2 cellular contexts compared by ENCODE assay signal in genomic region chr18:35361570-35362321, GRCh38.
TF ChIP-seq lines count a peak whose summit lies in the region.

No MANE protein-coding gene starts in this region.

TF ChIP-seq in A549, 52 proteins besides CTCF, POLR2A, EP300 and RAD21:
- TF ChIP-seq RARB (CRISPR knock-in tag; IDR thresholded peaks at IDR 0.05) = no peak
- peak; percentile 4 for TF ChIP-seq MAFK (IDR thresholded peaks at IDR 0.05; ENCODE audit: partially characterized antibody)
- TF ChIP-seq KDM1A (IDR thresholded peaks at IDR 0.05; ENCODE audit: low read depth) = no peak
TF ChIP-seq in A549: peak in this region for 1.

TF ChIP-seq in K562, 482 proteins besides CTCF, POLR2A, EP300 and RAD21:
- TF ChIP-seq HBP1 (CRISPR knock-in tag; IDR thresholded peaks at IDR 0.05) (no peak), ZNF766 (CRISPR knock-in tag; conservative IDR thresholded peaks at IDR 0.05) (no peak), CBFA2T3 (IDR thresholded peaks at IDR 0.05) (peak; percentile 63), SOX6 (IDR thresholded peaks at IDR 0.05) (0 out of 2 replicates have a peak, but pooled peaks have one; percentile 39), NCOR1 (IDR thresholded peaks at IDR 0.05) (peak; percentile 44), ELK1 (CRISPR knock-in tag; IDR thresholded peaks at IDR 0.05) (no peak), GTF2B (IDR thresholded peaks at IDR 0.05; ENCODE audit: extremely low read depth, insufficient read length) (no peak), TEAD4 (IDR thresholded peaks at IDR 0.05; ENCODE audit: low read length) (peak; percentile 12; the same call in 1 of the 2 replicates), TEAD4 (CRISPR knock-in tag; IDR thresholded peaks at IDR 0.05; ENCODE audit: borderline replicate concordance) (no peak), FOXK2 (conservative IDR thresholded peaks at IDR 0.05 in 1 of 2, IDR thresholded peaks at IDR 0.05 in 1 of 2; ENCODE audit: low read depth in 2 of 2) (peak in 1 of 2 experiments; percentile 25; a peak in 1 of 4 replicates), ZNF316 (IDR thresholded peaks at IDR 0.05) (peak; percentile 60), TRIM24 (IDR thresholded peaks at IDR 0.05) (0 out of 4 replicates have a peak, but pooled peaks of 1 of the 2 experiments have one; percentile 15), MAFF (IDR thresholded peaks at IDR 0.05; ENCODE audit: low read length) (0 out of 2 replicates have a peak, but pooled peaks have one; percentile 13), C11orf30 (IDR thresholded peaks at IDR 0.05; ENCODE audit: low read depth) (peak; percentile 46; the same call in 1 of the 2 replicates), SMARCA5 (IDR thresholded peaks at IDR 0.05) (no peak), SMARCA4 (IDR thresholded peaks at IDR 0.05) (0 out of 2 replicates have a peak, but pooled peaks have one; percentile 33), FOSL1 (tag; conservative IDR thresholded peaks at IDR 0.05) (peak; percentile 47), DPF2 (IDR thresholded peaks at IDR 0.05) (0 out of 2 replicates have a peak, but pooled peaks have one; percentile 29), MEIS2 (IDR thresholded peaks at IDR 0.05; ENCODE audit: partially characterized antibody) (peak; percentile 4), TAL1 (IDR thresholded peaks at IDR 0.05) (peak; percentile 43), CTBP1 (IDR thresholded peaks at IDR 0.05; ENCODE audit: borderline replicate concordance) (peak; percentile 38; the same call in 1 of the 2 replicates), KLF16 (IDR thresholded peaks at IDR 0.05) (0 out of 2 replicates have a peak, but pooled peaks have one; percentile 12), TCF3 (CRISPR knock-in tag; IDR thresholded peaks at IDR 0.05) (peak; percentile 60), GATA2 (CRISPR knock-in tag; IDR thresholded peaks at IDR 0.05) (peak; percentile 34; the same call in 1 of the 2 replicates), TBP (optimal IDR thresholded peaks at IDR 0.05; ENCODE audit: low read depth, low read length) (no peak), ARID1B (IDR thresholded peaks at IDR 0.05) (peak; percentile 71), YBX1 (IDR thresholded peaks at IDR 0.05) (no peak), MAFG (tag; conservative IDR thresholded peaks at IDR 0.05) (peak; percentile 46), CBFA2T2 (conservative IDR thresholded peaks at IDR 0.05) (peak; percentile 36; the same call in 1 of the 2 replicates)
- TF ChIP-seq, protein P1, sequence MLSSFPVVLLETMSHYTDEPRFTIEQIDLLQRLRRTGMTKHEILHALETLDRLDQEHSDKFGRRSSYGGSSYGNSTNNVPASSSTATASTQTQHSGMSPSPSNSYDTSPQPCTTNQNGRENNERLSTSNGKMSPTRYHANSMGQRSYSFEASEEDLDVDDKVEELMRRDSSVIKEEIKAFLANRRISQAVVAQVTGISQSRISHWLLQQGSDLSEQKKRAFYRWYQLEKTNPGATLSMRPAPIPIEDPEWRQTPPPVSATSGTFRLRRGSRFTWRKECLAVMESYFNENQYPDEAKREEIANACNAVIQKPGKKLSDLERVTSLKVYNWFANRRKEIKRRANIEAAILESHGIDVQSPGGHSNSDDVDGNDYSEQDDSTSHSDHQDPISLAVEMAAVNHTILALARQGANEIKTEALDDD (IDR thresholded peaks at IDR 0.05) = 0 out of 2 replicates have a peak, but pooled peaks have one; percentile 31
- TF ChIP-seq, protein P2, sequence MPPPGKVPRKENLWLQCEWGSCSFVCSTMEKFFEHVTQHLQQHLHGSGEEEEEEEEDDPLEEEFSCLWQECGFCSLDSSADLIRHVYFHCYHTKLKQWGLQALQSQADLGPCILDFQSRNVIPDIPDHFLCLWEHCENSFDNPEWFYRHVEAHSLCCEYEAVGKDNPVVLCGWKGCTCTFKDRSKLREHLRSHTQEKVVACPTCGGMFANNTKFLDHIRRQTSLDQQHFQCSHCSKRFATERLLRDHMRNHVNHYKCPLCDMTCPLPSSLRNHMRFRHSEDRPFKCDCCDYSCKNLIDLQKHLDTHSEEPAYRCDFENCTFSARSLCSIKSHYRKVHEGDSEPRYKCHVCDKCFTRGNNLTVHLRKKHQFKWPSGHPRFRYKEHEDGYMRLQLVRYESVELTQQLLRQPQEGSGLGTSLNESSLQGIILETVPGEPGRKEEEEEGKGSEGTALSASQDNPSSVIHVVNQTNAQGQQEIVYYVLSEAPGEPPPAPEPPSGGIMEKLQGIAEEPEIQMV (tag; conservative IDR thresholded peaks at IDR 0.05; ENCODE audit: low read depth) = no peak
